10 cellular contexts compared by ENCODE assay signal in genomic region chr11:88420165-88420781, GRCh38.
DNase-seq lines count a peak whose midpoint lies in the region; ATAC-seq and TF ChIP-seq lines count a peak whose summit lies in the region.
"Had no signal": no experiment of that assay in that cellular context is flagged by ENCODE, and none has a peak within 500 bp of the region (broad histone marks: within the 10 kb centered on the region; RNA-seq: fewer than 3 reads in every experiment).

No MANE protein-coding gene starts in this region.

- DNase-seq in Right ventricle myocardium inferior (ENCODE audit: missing footprints) (no peak), cardiac septum (ENCODE audit: low spot score) (no peak), lung microvascular endothelial cell (ENCODE audit: low read depth in 2 of 2) (peak; percentile 11 to 19), glutamatergic neuron (no peak), H4 (ENCODE audit: low spot score) (no peak)
- DNase-seq in central memory CD8-positive, alpha-beta T cell (ENCODE audit: low spot score in 2 of 2), result no peak
- DNase-seq in activated effector memory CD4-positive, alpha-beta T cell treated with anti-CD3 and anti-CD28 coated beads, Interleukin-2, amount 50 U/mL, for 16 hours, result no peak
- DNase-seq: CD4-positive, alpha-beta T cell; PC-9 had no signal

- no peaks in the 10 kb centered on the region for H3K36me3 Mint-ChIP-seq in central memory CD8-positive, alpha-beta T cell (ENCODE audit: insufficient read depth)
- no peaks in the 10 kb centered on the region for H3K36me3 Mint-ChIP-seq in glutamatergic neuron (ENCODE audit: unreplicated experiment)

- no peaks in the 10 kb centered on the region for H3K9me3 Mint-ChIP-seq in central memory CD8-positive, alpha-beta T cell
- no peaks in the 10 kb centered on the region for H3K9me3 Mint-ChIP-seq in glutamatergic neuron (ENCODE audit: unreplicated experiment)
- H3K9me3 Mint-ChIP-seq: CD4-positive, alpha-beta T cell had no signal

- peak overlapping the region; percentile 37 for H3K27ac Mint-ChIP-seq in central memory CD8-positive, alpha-beta T cell (ENCODE audit: low read depth)
- no peak overlapping the region for H3K27ac Mint-ChIP-seq in glutamatergic neuron (ENCODE audit: unreplicated experiment)
- H3K27ac Mint-ChIP-seq: CD4-positive, alpha-beta T cell had no signal

- no peak overlapping the region for H3K4me3 Mint-ChIP-seq in central memory CD8-positive, alpha-beta T cell
- no peak overlapping the region for H3K4me3 Mint-ChIP-seq in glutamatergic neuron (ENCODE audit: unreplicated experiment)
- H3K4me3 Mint-ChIP-seq: CD4-positive, alpha-beta T cell had no signal

- peaks cover 62% of the 10 kb centered on the region for H3K4me1 Mint-ChIP-seq in central memory CD8-positive, alpha-beta T cell
- H3K4me1 Mint-ChIP-seq in glutamatergic neuron (ENCODE audit: low read depth, unreplicated experiment), result peaks cover 1% of the 10 kb centered on the region

- intact Hi-C loops in Right ventricle myocardium inferior (cut with DNase I) (loop anchor here (5.0 kb wide), 1 partner anchor 138 kb away; no protein-coding TSS in a partner anchor), cardiac septum (cut with DNase I) (loop anchor here (5.0 to 10.0 kb wide), 2 partner anchors 83 to 115 kb away; partner anchors contain the start of gene CTSC)

- H3K27me3 Mint-ChIP-seq in central memory CD8-positive, alpha-beta T cell, result no peaks in the 10 kb centered on the region
- H3K27me3 Mint-ChIP-seq in glutamatergic neuron (ENCODE audit: unreplicated experiment), result no peaks in the 10 kb centered on the region
- H3K27me3 Mint-ChIP-seq: CD4-positive, alpha-beta T cell had no signal

- no peak for TF ChIP-seq CTCF in glutamatergic neuron (IDR thresholded peaks at IDR 0.05; ENCODE audit: partially characterized antibody, unreplicated experiment)

- peak; percentile 94 for ATAC-seq in Right ventricle myocardium inferior
- ATAC-seq in central memory CD8-positive, alpha-beta T cell (replicated peaks; ENCODE audit: extremely low read depth, poor library complexity, severe bottlenecking), result no peak
- ATAC-seq in HG03175 (IDR thresholded peaks at IDR 0.05; ENCODE audit: unreplicated experiment), result no peak

Comparison
In these comparisons a context has a peak if more than half of its experiments do, and no peak if none do; other contexts are left out.
1. DNase-seq: peak in lung microvascular endothelial cell (2 of 2); none in Right ventricle myocardium inferior (single experiment), cardiac septum (single experiment), central memory CD8-positive, alpha-beta T cell (0 of 2), glutamatergic neuron (single experiment), activated effector memory CD4-positive, alpha-beta T cell treated with anti-CD3 and anti-CD28 coated beads, Interleukin-2, amount 50 U/mL, for 16 hours (single experiment) and H4 (single experiment).